11 cellular contexts compared by ENCODE assay signal in the genomic region with DNA sequence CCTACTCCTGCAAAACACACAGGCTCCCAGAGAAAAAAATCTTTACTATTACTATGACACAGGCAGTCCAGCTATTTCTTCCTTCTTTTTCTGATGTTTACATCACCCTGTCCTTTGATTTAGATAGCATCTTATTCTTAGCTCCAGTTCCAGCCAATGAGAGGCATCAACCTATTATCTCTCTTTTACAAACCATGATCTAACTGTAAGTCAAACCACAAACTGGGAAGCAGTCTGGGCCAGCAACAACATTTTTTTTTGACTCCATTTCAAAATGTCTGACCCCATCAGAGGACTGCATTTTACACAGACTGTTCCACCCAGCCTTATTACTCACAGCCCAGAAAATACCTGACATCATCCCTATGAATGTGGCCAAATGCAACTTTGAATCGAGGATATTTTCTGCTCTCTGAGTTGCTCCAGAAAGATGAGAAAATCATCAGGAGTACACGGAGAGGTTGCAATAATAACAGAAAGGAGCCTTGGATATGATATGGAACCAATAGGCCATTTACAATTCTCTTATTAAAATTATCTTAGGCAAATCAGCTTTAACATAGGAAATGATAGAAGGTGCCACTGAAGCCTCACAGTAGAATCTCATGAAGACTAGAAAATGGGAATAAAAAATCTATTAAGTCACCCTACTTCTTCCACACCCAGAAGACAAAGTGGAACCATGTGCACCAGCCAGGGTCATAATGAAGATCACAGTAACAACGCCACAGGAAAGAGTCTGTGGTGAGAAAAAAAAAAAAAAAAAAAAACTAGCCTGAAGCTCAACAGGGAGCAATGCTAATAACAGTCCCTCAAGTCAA. TPM values are rescaled to one million over a fixed set of nuclear protein-coding genes. Genes with fewer than 3 reads are reported as not detected.
DNase-seq lines count a peak whose midpoint lies in the region; ATAC-seq, FAIRE-seq and TF ChIP-seq lines count a peak whose summit lies in the region.
"Had no signal": no experiment of that assay in that cellular context is flagged by ENCODE, and none has a peak within 500 bp of the region (broad histone marks: within the 10 kb centered on the region; RNA-seq: fewer than 3 reads in every experiment).

No MANE protein-coding gene starts in this region.

- no peaks in the 10 kb centered on the region for H3K36me3 ChIP-seq in K562 (ENCODE audit: control insufficient read depth, insufficient read depth, low read length)
- peaks cover 0 to 21% of the 10 kb centered on the region in 2 experiments for H3K36me3 ChIP-seq in mesenchymal stem cell (ENCODE audit: control insufficient read depth in 1 of 2, insufficient read depth in 2 of 2, low read depth in 1 of 2, low read length in 2 of 2)

- H4K8ac ChIP-seq in mesenchymal stem cell (ENCODE audit: low read length), result no peak overlapping the region

- intact Hi-C loops in K562 (cut with micrococcal nuclease), result loop anchor here (1.0 to 5.0 kb wide), 6 partner anchors 22 to 227 kb away; a partner anchor contains a TSS

- no peaks in the 10 kb centered on the region for H3K9me1 ChIP-seq in K562 (ENCODE audit: control insufficient read depth, insufficient read depth, low read length)

- 3% methylated on average over 3 of the region's 3 CpGs for WGBS in K562 (ENCODE audit: insufficient coverage, low coverage, missing lambda C conversion rate)
- WGBS in mesenchymal stem cell, result 50% methylated on average over 2 of the region's 3 CpGs

- H3K4me3 ChIP-seq in Jurkat, Clone E6-1 (ENCODE audit: low read length), result no peak overlapping the region
- H3K4me3 ChIP-seq in K562, result no peak overlapping the region
- H3K4me3 ChIP-seq in mesenchymal stem cell (ENCODE audit: insufficient read depth in 1 of 2, low read depth in 1 of 2, low read length in 2 of 2), result peak overlapping the region in 1 of 2 experiments; percentile 50
- H3K4me3 ChIP-seq: lower lobe of right lung had no signal

- no peak overlapping the region for H3K4ac ChIP-seq in mesenchymal stem cell (ENCODE audit: low read depth in 1 of 2, low read length in 2 of 2)

- in situ Hi-C loops in K562 (cut with MboI), result no loop called here

- POLR2A ChIA-PET in K562 (lab: Yijun Ruan, JAX), result interaction anchor here (0.6 to 1.4 kb wide), 9 partner anchors 12 to 473 kb away, joined by 3 to 4 read pairs (median 3); a partner anchor contains a TSS

- DNase-seq in CMK (ENCODE audit: low read depth), result peak; percentile 78
- peak; percentile 27 for DNase-seq in Jurkat, Clone E6-1 (ENCODE audit: low read depth, low spot score)
- DNase-seq in K562 (ENCODE audit: extremely low read depth in 1 of 4, low spot score in 3 of 4), result peak; percentile 51 to 70 (median 59)
- peak; percentile 74 for DNase-seq in mesenchymal stem cell
- no peak for DNase-seq in mesenteric fat pad (ENCODE audit: low spot score)
- DNase-seq in CD1c-positive myeloid dendritic cell (ENCODE audit: extremely low spot score), result no peak
- DNase-seq: activated gamma-delta T cell treated with Interleukin-2 at 50 U/mL for 16 hours had no signal

- H3K27ac ChIP-seq in K562 (ENCODE audit: extremely low read depth, low read depth, low read length), result peak overlapping the region; percentile 81
- H3K27ac ChIP-seq in mesenchymal stem cell (ENCODE audit: low read length, poor library complexity, severe bottlenecking), result no peak overlapping the region
- H3K27ac ChIP-seq: lower lobe of right lung had no signal

- H3K23ac ChIP-seq in mesenchymal stem cell (ENCODE audit: low read length in 2 of 2), result no peak overlapping the region

- H3K27me3 ChIP-seq in K562 (ENCODE audit: control insufficient read depth in 2 of 2, insufficient read depth in 2 of 2, low read length in 2 of 2), result no peaks in the 10 kb centered on the region
- H3K27me3 ChIP-seq in mesenchymal stem cell (ENCODE audit: control insufficient read depth in 1 of 2, insufficient read depth in 1 of 2, low read length in 2 of 2), result no peaks in the 10 kb centered on the region

- no peak for TF ChIP-seq POLR2A in K562 (conservative IDR thresholded peaks at IDR 0.05)

- H3K9me3 ChIP-seq in K562 (replicated peaks; ENCODE audit: control insufficient read depth, insufficient read depth, low read depth, low read length), result peaks cover 8% of the 10 kb centered on the region; the same call in 1 of the 2 replicates
- no peaks in the 10 kb centered on the region for H3K9me3 ChIP-seq in mesenchymal stem cell (ENCODE audit: control insufficient read depth, low read length)
- H3K9me3 ChIP-seq: lower lobe of right lung had no signal

- no peak overlapping the region for H2AK5ac ChIP-seq in mesenchymal stem cell (ENCODE audit: low read length, severe bottlenecking)

- H2BK120ac ChIP-seq in mesenchymal stem cell (ENCODE audit: low read depth, low read length), result no peak overlapping the region

- no peaks in the 10 kb centered on the region for H3K79me2 ChIP-seq in K562 (ENCODE audit: control insufficient read depth, insufficient read depth, low read length)

- H4K20me1 ChIP-seq in K562 (replicated peaks; ENCODE audit: control insufficient read depth, insufficient read depth, low read length), result no peaks in the 10 kb centered on the region

- peaks cover 0 to 28% of the 10 kb centered on the region in 2 experiments; a peak in 4 of 5 replicates for H3K4me1 ChIP-seq in K562 (replicated peaks in 1 of 2; ENCODE audit: control insufficient read depth in 2 of 2, insufficient read depth in 2 of 2, low read length in 2 of 2)
- no peaks in the 10 kb centered on the region for H3K4me1 ChIP-seq in mesenchymal stem cell (ENCODE audit: control insufficient read depth, insufficient read depth, low read depth, low read length)

- BruUV-seq in K562 (replicated peaks; lab: Mats Ljungman, UMichigan), result no TSS peak

- peak overlapping the region in 1 of 2 experiments; percentile 43; a peak in 2 of 4 replicates for H3K9ac ChIP-seq in K562 (ENCODE audit: insufficient read depth in 1 of 2, low read depth in 2 of 2, low read length in 2 of 2)
- H3K9ac ChIP-seq in mesenchymal stem cell (ENCODE audit: low read length), result peak overlapping the region; percentile 80

- no peak for FAIRE-seq in K562 (lab: Jason Lieb, UNC)

- no peak for TF ChIP-seq CTCF in K562 (IDR thresholded peaks at IDR 0.05 in 2 of 3, conservative IDR thresholded peaks at IDR 0.05 in 1 of 3; ENCODE audit: insufficient read depth in 2 of 3, low read depth in 1 of 3, low read length in 3 of 3)

- no peak overlapping the region for H4K91ac ChIP-seq in mesenchymal stem cell (ENCODE audit: low read length)

- CTCF ChIA-PET in K562 (lab: Yijun Ruan, JAX; ENCODE audit: low intra/inter-chr PET ratio), result interaction anchor here (0.6 to 2.5 kb wide), 8 partner anchors 120 to 231 kb away, joined by 3 to 35 read pairs (median 5); no protein-coding TSS in a partner anchor

- H2AFZ ChIP-seq in K562 (ENCODE audit: low read depth, low read length) (peak overlapping the region; percentile 96), mesenchymal stem cell (ENCODE audit: low read depth, low read length) (no peak overlapping the region)

- H3K14ac ChIP-seq in mesenchymal stem cell (ENCODE audit: low read length in 2 of 2), result no peak overlapping the region

- no peak overlapping the region for H2BK12ac ChIP-seq in mesenchymal stem cell (ENCODE audit: low read length in 2 of 2)

- H3K4me2 ChIP-seq in K562 (ENCODE audit: insufficient read depth, low read length) (peak overlapping the region; percentile 58), mesenchymal stem cell (ENCODE audit: low read length, poor library complexity, severe bottlenecking) (no peak overlapping the region)

- no peaks in the 10 kb centered on the region for H3K79me1 ChIP-seq in mesenchymal stem cell (replicated peaks; ENCODE audit: low read length, poor library complexity, severe bottlenecking)

- H2BK5ac ChIP-seq in mesenchymal stem cell (ENCODE audit: low read depth, low read length, poor library complexity, severe bottlenecking), result no peak overlapping the region

- TF ChIP-seq RAD21 in K562 (CRISPR knock-in tag; conservative IDR thresholded peaks at IDR 0.05 in 1 of 2, IDR thresholded peaks at IDR 0.05 in 1 of 2), result 0 out of 4 replicates have a peak, but pooled peaks of 1 of the 2 experiments have one; percentile 6

- ATAC-seq in K562 (peak; percentile 81), HG02938 (IDR thresholded peaks at IDR 0.05; ENCODE audit: unreplicated experiment) (no peak), GM18870 (IDR thresholded peaks at IDR 0.05; ENCODE audit: unreplicated experiment) (no peak)

- no peak overlapping the region for H2BK15ac ChIP-seq in mesenchymal stem cell (ENCODE audit: low read depth, poor library complexity, severe bottlenecking)

- no peak overlapping the region for H3K18ac ChIP-seq in mesenchymal stem cell (ENCODE audit: low read depth in 1 of 2, low read length in 2 of 2)

- peak; percentile 81 for TF ChIP-seq EP300 in K562 (IDR thresholded peaks at IDR 0.05; ENCODE audit: low read length)

RNA-seq across cellular contexts. Expression of a gene that starts 21.2 kb away (rescaled TPM):
- polyA plus RNA-seq in Jurkat, Clone E6-1 (2012; ENCODE audit: insufficient read depth, insufficient read length), result 46.9 TPM
- total RNA-seq in K562 (2011; cell fraction: chromatin; rRNA removed; ENCODE audit: low replicate concordance), result 31.3 and 57.2 TPM in 2 replicates
- 18.3 and 20.9 TPM in 2 replicates for total RNA-seq in K562 (2011; cell fraction: nucleolus; rRNA removed)
- 25.7 and 42.1 TPM in 2 replicates for total RNA-seq in K562 (2011; cell fraction: nucleoplasm; rRNA removed)
- total RNA-seq in K562 (2014; rRNA removed) (16.3 and 23.4 TPM in 2 replicates), K562 (2014; rRNA removed; fragmentation: Illumina TruSeq; extraction: Trizol) (16.0 and 19.7 TPM in 2 replicates), K562 (2015; rRNA removed; fragmentation: Illumina TruSeq; extraction: Trizol) (20.2 and 20.5 TPM in 2 replicates), K562 (2021) (21.0 and 25.2 TPM in 2 replicates), mesenteric fat pad (32.7 TPM)
- polyA plus RNA-seq in K562 (2011; rRNA removed) (24.0 and 30.0 TPM in 2 replicates), K562 (2014; fragmentation: Illumina TruSeq; extraction: Trizol) (20.4 and 20.5 TPM in 2 replicates), K562 (2014; fragmentation: Nextera tagmentation; extraction: Ambion mirVana) (10 to 100 TPM in 1 of 2 experiments, 1 to 10 TPM in 1; 8.7 to 11.5 TPM), K562 (2014; rRNA removed) (20.3 and 28.7 TPM in 2 replicates)
- 15.7 and 17.2 TPM in 2 replicates for polyA plus RNA-seq in K562 (2011; cell fraction: cytosol; rRNA removed)
- 69.7 and 83.9 TPM in 2 replicates for polyA plus RNA-seq in K562 (2011; cell fraction: nucleus; rRNA removed)
- 15.5 and 29.2 TPM in 2 replicates for polyA plus RNA-seq in K562 (2012)
- polyA minus RNA-seq in K562 (2011; rRNA and poly(A)+ RNA removed), result 10.1 and 12.8 TPM in 2 replicates
- 5.6 and 7.5 TPM in 2 replicates for polyA minus RNA-seq in K562 (2011; cell fraction: cytosol; rRNA and poly(A)+ RNA removed)
- polyA minus RNA-seq in K562 (2011; cell fraction: nucleus; rRNA and poly(A)+ RNA removed), result 22.9 and 38.6 TPM in 2 replicates
- polyA plus RNA-seq in mesenchymal stem cell (2013, experiment 1 of 2), result 42.2 TPM
- 44.4 TPM for polyA plus RNA-seq in mesenchymal stem cell (2013, experiment 2 of 2)

RNA-seq across cellular contexts. Expression of a gene that starts 29.7 kb away (rescaled TPM):
- polyA plus RNA-seq in Jurkat, Clone E6-1 (2012; ENCODE audit: insufficient read depth, insufficient read length), result 1.8 TPM
- total RNA-seq in K562 (2011; cell fraction: chromatin; rRNA removed; ENCODE audit: low replicate concordance), result 7.3 and 8.2 TPM in 2 replicates
- total RNA-seq in K562 (2011; cell fraction: nucleolus; rRNA removed), result 6.0 and 6.1 TPM in 2 replicates
- total RNA-seq in K562 (2011; cell fraction: nucleoplasm; rRNA removed), result 9.2 and 10.1 TPM in 2 replicates
- total RNA-seq in K562 (2014; rRNA removed) (1.7 and 2.4 TPM in 2 replicates), K562 (2014; rRNA removed; fragmentation: Illumina TruSeq; extraction: Trizol) (3.7 and 3.8 TPM in 2 replicates), K562 (2015; rRNA removed; fragmentation: Illumina TruSeq; extraction: Trizol) (2.6 and 3.4 TPM in 2 replicates), K562 (2021) (5.4 and 7.5 TPM in 2 replicates), mesenteric fat pad (28.2 TPM)
- polyA plus RNA-seq in K562 (2011; rRNA removed) (7.9 and 9.6 TPM in 2 replicates), K562 (2014; fragmentation: Illumina TruSeq; extraction: Trizol) (5.6 and 6.4 TPM in 2 replicates), K562 (2014; fragmentation: Nextera tagmentation; extraction: Ambion mirVana) (1 to 10 TPM in 1 of 2 experiments, under 1 TPM in 1; 0.89 to 1.2 TPM), K562 (2014; rRNA removed) (4.1 and 6.7 TPM in 2 replicates)
- polyA plus RNA-seq in K562 (2011; cell fraction: cytosol; rRNA removed), result 6.0 and 6.8 TPM in 2 replicates
- 5.3 and 6.7 TPM in 2 replicates for polyA plus RNA-seq in K562 (2011; cell fraction: nucleus; rRNA removed)
- polyA plus RNA-seq in K562 (2012), result 6.6 and 7.8 TPM in 2 replicates
- 8.1 and 8.2 TPM in 2 replicates for polyA minus RNA-seq in K562 (2011; rRNA and poly(A)+ RNA removed)
- polyA minus RNA-seq in K562 (2011; cell fraction: cytosol; rRNA and poly(A)+ RNA removed), result 2.3 and 3.3 TPM in 2 replicates
- 1.2 and 2.6 TPM in 2 replicates for polyA minus RNA-seq in K562 (2011; cell fraction: nucleus; rRNA and poly(A)+ RNA removed)
- polyA plus RNA-seq in mesenchymal stem cell (2013, experiment 1 of 2), result 18.4 TPM
- 18.5 TPM for polyA plus RNA-seq in mesenchymal stem cell (2013, experiment 2 of 2)

RNA-seq across cellular contexts. Expression of a gene that starts 29.9 kb away (rescaled TPM):
- polyA plus RNA-seq in Jurkat, Clone E6-1 (2012; ENCODE audit: insufficient read depth, insufficient read length), result 11.6 TPM
- total RNA-seq in K562 (2011; cell fraction: chromatin; rRNA removed; ENCODE audit: low replicate concordance), result 0.74 and 3.1 TPM in 2 replicates
- 2.0 and 4.2 TPM in 2 replicates for total RNA-seq in K562 (2011; cell fraction: nucleolus; rRNA removed)
- total RNA-seq in K562 (2011; cell fraction: nucleoplasm; rRNA removed), result 0.59 and 1.7 TPM in 2 replicates
- total RNA-seq in K562 (2014; rRNA removed), result 6.8 and 10.6 TPM in 2 replicates
- total RNA-seq in K562 (2014; rRNA removed; fragmentation: Illumina TruSeq; extraction: Trizol), result 16.7 and 19.6 TPM in 2 replicates
- total RNA-seq in K562 (2015; rRNA removed; fragmentation: Illumina TruSeq; extraction: Trizol), result 15.9 and 16.1 TPM in 2 replicates
- total RNA-seq in K562 (2021), result 5.7 and 6.0 TPM in 2 replicates
- polyA plus RNA-seq in K562 (2011; rRNA removed), result 9.4 and 19.3 TPM in 2 replicates
- polyA plus RNA-seq in K562 (2011; cell fraction: cytosol; rRNA removed), result 1.9 and 2.5 TPM in 2 replicates
- polyA plus RNA-seq in K562 (2011; cell fraction: nucleus; rRNA removed), result 1.7 and 3.6 TPM in 2 replicates
- 13.7 and 14.0 TPM in 2 replicates for polyA plus RNA-seq in K562 (2012)
- 19.2 and 19.5 TPM in 2 replicates for polyA plus RNA-seq in K562 (2014; fragmentation: Illumina TruSeq; extraction: Trizol)
- polyA plus RNA-seq in K562 (2014; fragmentation: Nextera tagmentation; extraction: Ambion mirVana), result 1 to 10 TPM; 9.0 to 9.9 TPM
- 12.6 and 14.0 TPM in 2 replicates for polyA plus RNA-seq in K562 (2014; rRNA removed)
- 3.3 and 6.7 TPM in 2 replicates for polyA minus RNA-seq in K562 (2011; rRNA and poly(A)+ RNA removed)
- polyA minus RNA-seq in K562 (2011; cell fraction: cytosol; rRNA and poly(A)+ RNA removed), result 1.5 and 2.9 TPM in 2 replicates
- polyA minus RNA-seq in K562 (2011; cell fraction: nucleus; rRNA and poly(A)+ RNA removed), result 3.2 and 5.4 TPM in 2 replicates
- 14.5 TPM for polyA plus RNA-seq in mesenchymal stem cell (2013, experiment 1 of 2)
- 13.2 TPM for polyA plus RNA-seq in mesenchymal stem cell (2013, experiment 2 of 2)
- 4.0 TPM for total RNA-seq in mesenteric fat pad

RNA-seq across cellular contexts. Expression of a gene that starts 32.6 kb away (rescaled TPM):
- not detected for polyA plus RNA-seq in Jurkat, Clone E6-1 (2012; ENCODE audit: insufficient read depth, insufficient read length)
- total RNA-seq in K562 (2011; cell fraction: chromatin; rRNA removed; ENCODE audit: low replicate concordance), result 0.74 and 0.83 TPM in 2 replicates
- 0.33 and 0.39 TPM in 2 replicates for total RNA-seq in K562 (2011; cell fraction: nucleolus; rRNA removed)
- total RNA-seq in K562 (2011; cell fraction: nucleoplasm; rRNA removed), result 0.95 and 1.7 TPM in 2 replicates
- total RNA-seq in K562 (2014; rRNA removed), result 0.09 and 0.16 TPM in 2 replicates
- 0.19 and 0.47 TPM in 2 replicates for total RNA-seq in K562 (2014; rRNA removed; fragmentation: Illumina TruSeq; extraction: Trizol)
- total RNA-seq in K562 (2015; rRNA removed; fragmentation: Illumina TruSeq; extraction: Trizol), result 0.40 and 0.49 TPM in 2 replicates
- 0.18 and 0.42 TPM in 2 replicates for total RNA-seq in K562 (2021)
- 0.39 and 0.53 TPM in 2 replicates for polyA plus RNA-seq in K562 (2011; rRNA removed)
- polyA plus RNA-seq in K562 (2011; cell fraction: cytosol; rRNA removed), result 0.28 and 0.37 TPM in 2 replicates
- 1.0 and 1.1 TPM in 2 replicates for polyA plus RNA-seq in K562 (2011; cell fraction: nucleus; rRNA removed)
- 0.49 and 1.2 TPM in 2 replicates for polyA plus RNA-seq in K562 (2012)
- 0.47 and 0.68 TPM in 2 replicates for polyA plus RNA-seq in K562 (2014; fragmentation: Illumina TruSeq; extraction: Trizol)
- polyA plus RNA-seq in K562 (2014; fragmentation: Nextera tagmentation; extraction: Ambion mirVana), result under 1 TPM; 0.11 to 0.30 TPM
- polyA plus RNA-seq in K562 (2014; rRNA removed), result 0.22 and 0.69 TPM in 2 replicates
- polyA minus RNA-seq in K562 (2011; rRNA and poly(A)+ RNA removed), result 0.18 TPM in 2 replicates
- polyA minus RNA-seq in K562 (2011; cell fraction: cytosol; rRNA and poly(A)+ RNA removed), result not detected in 2 replicates
- polyA minus RNA-seq in K562 (2011; cell fraction: nucleus; rRNA and poly(A)+ RNA removed), result 0.27 and 0.56 TPM in 2 replicates
- not detected for polyA plus RNA-seq in mesenchymal stem cell (2013, experiment 1 of 2)
- not detected for polyA plus RNA-seq in mesenchymal stem cell (2013, experiment 2 of 2)
- not detected for total RNA-seq in mesenteric fat pad
- total RNA-seq: lower lobe of right lung, skeletal muscle tissue had no signal

Comparison
In these comparisons a context has a peak if more than half of its experiments do, and no peak if none do; other contexts are left out.
1. DNase-seq: peak in CMK (single experiment), Jurkat, Clone E6-1 (single experiment), K562 (4 of 4) and mesenchymal stem cell (single experiment); none in mesenteric fat pad (single experiment) and CD1c-positive myeloid dendritic cell (single experiment).